In the genomic region with DNA sequence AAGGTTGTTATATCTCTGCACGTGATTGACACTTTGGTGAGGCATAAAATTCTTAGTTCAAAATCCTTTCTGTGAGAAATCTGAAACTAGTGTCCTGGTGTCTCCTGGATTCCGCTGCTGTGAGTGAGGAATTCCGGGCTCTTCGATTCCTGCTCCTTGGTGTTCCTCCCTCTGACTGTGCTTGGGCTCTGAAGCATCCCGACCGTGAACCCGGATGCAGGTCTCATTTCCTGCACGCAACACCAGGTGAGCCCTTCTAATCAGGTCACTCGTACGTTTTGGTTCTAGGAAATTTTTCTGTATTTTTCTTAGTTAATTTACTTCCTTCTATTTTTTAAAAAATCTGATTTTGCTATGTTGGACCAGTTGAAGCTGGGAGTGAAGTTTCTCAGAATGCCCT, we compare ENCODE assay signal across 17 cellular contexts.
A peak's percentile ranks its signal among the peaks of the same experiment; 100 is the strongest.
DNase-seq lines count a peak whose midpoint lies in the region; ATAC-seq and TF ChIP-seq lines count a peak whose summit lies in the region.
"Had no signal": no experiment of that assay in that cellular context is flagged by ENCODE, and none has a peak within 500 bp of the region (broad histone marks: within the 10 kb centered on the region; RNA-seq: fewer than 3 reads in every experiment).

No MANE protein-coding gene starts in this region.

- H3K36me3 ChIP-seq in left lung (no peaks in the 10 kb centered on the region), upper lobe of right lung (no peaks in the 10 kb centered on the region), aorta (ENCODE audit: control insufficient read depth in 1 of 2, insufficient read depth in 2 of 2, low read length in 1 of 2) (no peaks in the 10 kb centered on the region)
- H3K36me3 ChIP-seq: heart left ventricle had no signal

- H3K36me3 Mint-ChIP-seq in activated T-cell treated with anti-CD3 and anti-CD28 coated beads, Interleukin-2, amount 50 U/mL, for 72 hours (ENCODE audit: insufficient read depth in 2 of 2) = no peaks in the 10 kb centered on the region
- H3K36me3 Mint-ChIP-seq in activated B cell treated with CpG ODN at 0.5 μM for 24 hours (ENCODE audit: low read depth) = no peaks in the 10 kb centered on the region

- peaks cover 0 to 18% of the 10 kb centered on the region in 2 donors for H3K4me1 ChIP-seq in left lung
- H3K4me1 ChIP-seq in upper lobe of right lung = no peaks in the 10 kb centered on the region
- no peaks in the 10 kb centered on the region for H3K4me1 ChIP-seq in aorta (ENCODE audit: control insufficient read depth in 1 of 2, insufficient read depth in 2 of 2, low read length in 2 of 2)

- no peak overlapping the region for H3K4me3 ChIP-seq in left lung
- no peak overlapping the region for H3K4me3 ChIP-seq in upper lobe of right lung
- H3K4me3 ChIP-seq in aorta (ENCODE audit: low read length in 2 of 2) = no peak overlapping the region
- H3K4me3 ChIP-seq: heart left ventricle had no signal

- POLR2A ChIA-PET in activated B cell treated with CpG ODN at 0.5 μM for 24 hours (lab: Charles Lee) = no interaction called here

- CTCF ChIA-PET in activated B cell treated with CpG ODN at 0.5 μM for 24 hours (lab: Charles Lee) = no interaction called here

- DNase-seq in activated T-cell treated with anti-CD3 and anti-CD28 coated beads, Interleukin-2, amount 50 U/mL, for 72 hours = no peak
- DNase-seq in activated T-cell treated with anti-CD3 and anti-CD28 coated beads for 4 hours (no peak), activated B cell treated with CpG ODN at 0.5 μM for 24 hours (no peak), left lung (no peak), upper lobe of right lung (peak; percentile 46), aorta (no peak)
- DNase-seq: ACHN; activated CD4-positive, CD25-positive, alpha-beta regulatory T cell treated with anti-CD3 and anti-CD28 coated beads, Interleukin-2, amount 50 U/mL, for 72 hours; dermis blood vessel endothelial cell; islet precursor cell; NCI-H1417; stimulated activated CD4-positive, alpha-beta T cell treated with anti-CD3 and anti-CD28 coated beads, Interleukin-4, amount 100 ng/mL, for 1 hour; stimulated activated CD8-positive, alpha-beta memory T cell treated with anti-CD3 and anti-CD28 coated beads, Interleukin-4, amount 100 ng/mL, for 48 hours had no signal

- H3K27me3 Mint-ChIP-seq in activated T-cell treated with anti-CD3 and anti-CD28 coated beads, Interleukin-2, amount 50 U/mL, for 72 hours (ENCODE audit: low read depth) = no peaks in the 10 kb centered on the region
- no peaks in the 10 kb centered on the region for H3K27me3 Mint-ChIP-seq in activated B cell treated with CpG ODN at 0.5 μM for 24 hours

- 84 to 85% methylated on average over 10 of the region's 10 CpGs for WGBS in aorta, 2 donors

- intact Hi-C loops in activated B cell treated with CpG ODN at 0.5 μM for 24 hours (cut with micrococcal nuclease) (loop anchor here (5.0 kb wide), 1 partner anchor 74 kb away; no protein-coding TSS in a partner anchor), left lung (cut with DNase I) (no loop called here), upper lobe of right lung (cut with DNase I) (no loop called here), aorta (cut with DNase I) (no loop called here)

- H3K27ac ChIP-seq in left lung (peak overlapping the region; percentile 2 to 80), upper lobe of right lung (peak overlapping the region; percentile 15), aorta (ENCODE audit: low read depth in 1 of 2, low read length in 2 of 2) (no peak overlapping the region)
- H3K27ac ChIP-seq: KMS-11 had no signal

- ATAC-seq in activated T-cell treated with anti-CD3 and anti-CD28 coated beads, Interleukin-2, amount 50 U/mL, for 72 hours (replicated peaks in 1 of 2) = no peak
- ATAC-seq in activated B cell treated with CpG ODN at 0.5 μM for 24 hours (ENCODE audit: low read depth) (no peak), left lung (no peak), upper lobe of right lung (no peak), HG02759 (IDR thresholded peaks at IDR 0.05; ENCODE audit: unreplicated experiment) (no peak), aorta (ENCODE audit: low FRiP score) (no peak), HG03457 (IDR thresholded peaks at IDR 0.05; ENCODE audit: unreplicated experiment) (no peak)

- H3K27me3 ChIP-seq in left lung (no peaks in the 10 kb centered on the region), upper lobe of right lung (no peaks in the 10 kb centered on the region), aorta (ENCODE audit: control insufficient read depth in 1 of 2, insufficient read depth in 2 of 2, low read length in 1 of 2) (no peaks in the 10 kb centered on the region)
- H3K27me3 ChIP-seq: heart left ventricle had no signal

- H3K4me1 Mint-ChIP-seq in activated T-cell treated with anti-CD3 and anti-CD28 coated beads, Interleukin-2, amount 50 U/mL, for 72 hours (ENCODE audit: low read depth) = peaks cover 17% of the 10 kb centered on the region
- peaks cover 33% of the 10 kb centered on the region for H3K4me1 Mint-ChIP-seq in activated B cell treated with CpG ODN at 0.5 μM for 24 hours

- H3K27ac Mint-ChIP-seq in activated T-cell treated with anti-CD3 and anti-CD28 coated beads, Interleukin-2, amount 50 U/mL, for 72 hours = peak overlapping the region; percentile 66
- peak overlapping the region; percentile 86 for H3K27ac Mint-ChIP-seq in activated B cell treated with CpG ODN at 0.5 μM for 24 hours

- H3K4me3 Mint-ChIP-seq in activated T-cell treated with anti-CD3 and anti-CD28 coated beads, Interleukin-2, amount 50 U/mL, for 72 hours = peak overlapping the region; percentile 38 to 51
- peak overlapping the region; percentile 19 for H3K4me3 Mint-ChIP-seq in activated B cell treated with CpG ODN at 0.5 μM for 24 hours

- H3K9me3 Mint-ChIP-seq in activated T-cell treated with anti-CD3 and anti-CD28 coated beads, Interleukin-2, amount 50 U/mL, for 72 hours = no peaks in the 10 kb centered on the region
- no peaks in the 10 kb centered on the region for H3K9me3 Mint-ChIP-seq in activated B cell treated with CpG ODN at 0.5 μM for 24 hours

- TF ChIP-seq CTCF in activated B cell treated with CpG ODN at 0.5 μM for 24 hours (IDR thresholded peaks at IDR 0.05) (no peak), left lung (IDR thresholded peaks at IDR 0.05) (no peak), upper lobe of right lung (IDR thresholded peaks at IDR 0.05) (no peak)

- no peaks in the 10 kb centered on the region for H3K9me3 ChIP-seq in left lung
- H3K9me3 ChIP-seq in upper lobe of right lung = no peaks in the 10 kb centered on the region
- H3K9me3 ChIP-seq in aorta (ENCODE audit: control insufficient read depth, low read length) = no peaks in the 10 kb centered on the region
- H3K9me3 ChIP-seq: heart left ventricle had no signal

Comparison
In these comparisons a context has a peak if more than half of its experiments do, and no peak if none do; other contexts are left out.
1. H3K27ac ChIP-seq: peak in left lung (2 of 2) and upper lobe of right lung (single experiment); none in aorta (0 of 2).